ENCODE assay signal across 1 cellular context in genomic region chr2:208186921-208187320, GRCh38.
A peak's percentile ranks its signal among the peaks of the same experiment; 100 is the strongest.
TF ChIP-seq lines count a peak whose summit lies in the region.

No MANE protein-coding gene starts in this region.

TF ChIP-seq in H1, 55 proteins besides CTCF, POLR2A, EP300 and RAD21:
- TF ChIP-seq SIN3A (conservative IDR thresholded peaks at IDR 0.05 in 1 of 2, IDR thresholded peaks at IDR 0.05 in 1 of 2; ENCODE audit: low read depth in 1 of 2, low read length in 2 of 2) (no peak), SP1 (IDR thresholded peaks at IDR 0.05; ENCODE audit: low read depth, low read length) (peak; percentile 85; the same call in 1 of the 2 replicates)
